In genomic region chr1:224733021-224733911, GRCh38 we compare ENCODE assay signal across 8 cellular contexts.
DNase-seq lines count a peak whose midpoint lies in the region; ATAC-seq and TF ChIP-seq lines count a peak whose summit lies in the region.

No MANE protein-coding gene starts in this region.

- H2AFZ ChIP-seq in OCI-LY3 (ENCODE audit: low read depth, low read length): peak overlapping the region; percentile 22; the same call in 1 of the 2 replicates

- H3K79me2 ChIP-seq in OCI-LY3 (ENCODE audit: low read length): no peaks in the 10 kb centered on the region

- no peaks in the 10 kb centered on the region for H3K9me3 Mint-ChIP-seq in activated T-cell treated with anti-CD3 and anti-CD28 coated beads, Interleukin-2, amount 50 U/mL, for 72 hours

- H3K9me3 ChIP-seq in OCI-LY3 (ENCODE audit: insufficient read depth, low read length) (no peaks in the 10 kb centered on the region), HAP-1 (no peaks in the 10 kb centered on the region)

- H3K36me3 ChIP-seq in OCI-LY3 (replicated peaks; ENCODE audit: low read depth, low read length): no peaks in the 10 kb centered on the region
- no peaks in the 10 kb centered on the region for H3K36me3 ChIP-seq in H7 (replicated peaks; ENCODE audit: control insufficient read depth, insufficient read depth, low read length)
- H3K36me3 ChIP-seq in HAP-1 (replicated peaks): no peaks in the 10 kb centered on the region

- peak; percentile 29 to 47 for ATAC-seq in activated T-cell treated with anti-CD3 and anti-CD28 coated beads, Interleukin-2, amount 50 U/mL, for 72 hours (replicated peaks in 1 of 2)
- peak; percentile 57 for ATAC-seq in HG02938 (IDR thresholded peaks at IDR 0.05; ENCODE audit: unreplicated experiment)
- peak; percentile 50 for ATAC-seq in left colon

- no peaks in the 10 kb centered on the region for H3K36me3 Mint-ChIP-seq in activated T-cell treated with anti-CD3 and anti-CD28 coated beads, Interleukin-2, amount 50 U/mL, for 72 hours (ENCODE audit: insufficient read depth in 2 of 2)

- peak overlapping the region; percentile 22; the same call in 1 of the 2 replicates for H3K27ac ChIP-seq in OCI-LY3 (ENCODE audit: low read length)

- no peak overlapping the region for H3K27ac Mint-ChIP-seq in activated T-cell treated with anti-CD3 and anti-CD28 coated beads, Interleukin-2, amount 50 U/mL, for 72 hours

- H3K4me3 Mint-ChIP-seq in activated T-cell treated with anti-CD3 and anti-CD28 coated beads, Interleukin-2, amount 50 U/mL, for 72 hours: no peak overlapping the region

- H3K27me3 Mint-ChIP-seq in activated T-cell treated with anti-CD3 and anti-CD28 coated beads, Interleukin-2, amount 50 U/mL, for 72 hours (ENCODE audit: low read depth): no peaks in the 10 kb centered on the region

- no peak; the same call in 1 of the 2 replicates for TF ChIP-seq CTCF in OCI-LY3 (IDR thresholded peaks at IDR 0.05; ENCODE audit: low read depth, low read length)

- H3K27me3 ChIP-seq in OCI-LY3 (ENCODE audit: low read depth, low read length) (peaks cover 13% of the 10 kb centered on the region; the same call in 1 of the 2 replicates), H7 (ENCODE audit: control insufficient read depth, insufficient read depth, low read length) (no peaks in the 10 kb centered on the region), HAP-1 (ENCODE audit: low read depth) (no peaks in the 10 kb centered on the region)

- H3K4me2 ChIP-seq in OCI-LY3 (ENCODE audit: low read length): peak overlapping the region; percentile 71

- no peak for DNase-seq in activated T-cell treated with anti-CD3 and anti-CD28 coated beads, Interleukin-2, amount 50 U/mL, for 72 hours
- no peak for DNase-seq in activated T-cell treated with anti-CD3 and anti-CD28 coated beads for 4 hours
- DNase-seq in left colon: no peak
- no peak for DNase-seq in H7
- no peak for DNase-seq in HAP-1 (ENCODE audit: low spot score in 2 of 2)
- DNase-seq in NCI-H82 (lab: John Stamatoyannopoulos, UW): no peak

- intact Hi-C loops in left colon (cut with DNase I, micrococcal nuclease): no loop called here

- no peaks in the 10 kb centered on the region for H4K20me1 ChIP-seq in OCI-LY3 (ENCODE audit: insufficient read depth, low read length)

- in situ Hi-C loops in HAP-1 (cut with MboI; ENCODE audit: low sequenced_read_pairs): no loop called here

- peaks cover 37% of the 10 kb centered on the region for H3K4me1 Mint-ChIP-seq in activated T-cell treated with anti-CD3 and anti-CD28 coated beads, Interleukin-2, amount 50 U/mL, for 72 hours (ENCODE audit: low read depth)

- peak overlapping the region; percentile 48 for H3K4me3 ChIP-seq in OCI-LY3 (ENCODE audit: low read length)
- no peak overlapping the region for H3K4me3 ChIP-seq in H7 (ENCODE audit: insufficient read depth, low read depth, low read length)
- no peak overlapping the region for H3K4me3 ChIP-seq in HAP-1

- H3K4me1 ChIP-seq in OCI-LY3 (ENCODE audit: low read length) (peaks cover 61% of the 10 kb centered on the region), HAP-1 (peaks cover 15% of the 10 kb centered on the region)

- peak overlapping the region; percentile 2; the same call in 1 of the 2 replicates for H3K9ac ChIP-seq in OCI-LY3 (ENCODE audit: low read length)
